1 cellular context compared by ENCODE assay signal in the genomic region with DNA sequence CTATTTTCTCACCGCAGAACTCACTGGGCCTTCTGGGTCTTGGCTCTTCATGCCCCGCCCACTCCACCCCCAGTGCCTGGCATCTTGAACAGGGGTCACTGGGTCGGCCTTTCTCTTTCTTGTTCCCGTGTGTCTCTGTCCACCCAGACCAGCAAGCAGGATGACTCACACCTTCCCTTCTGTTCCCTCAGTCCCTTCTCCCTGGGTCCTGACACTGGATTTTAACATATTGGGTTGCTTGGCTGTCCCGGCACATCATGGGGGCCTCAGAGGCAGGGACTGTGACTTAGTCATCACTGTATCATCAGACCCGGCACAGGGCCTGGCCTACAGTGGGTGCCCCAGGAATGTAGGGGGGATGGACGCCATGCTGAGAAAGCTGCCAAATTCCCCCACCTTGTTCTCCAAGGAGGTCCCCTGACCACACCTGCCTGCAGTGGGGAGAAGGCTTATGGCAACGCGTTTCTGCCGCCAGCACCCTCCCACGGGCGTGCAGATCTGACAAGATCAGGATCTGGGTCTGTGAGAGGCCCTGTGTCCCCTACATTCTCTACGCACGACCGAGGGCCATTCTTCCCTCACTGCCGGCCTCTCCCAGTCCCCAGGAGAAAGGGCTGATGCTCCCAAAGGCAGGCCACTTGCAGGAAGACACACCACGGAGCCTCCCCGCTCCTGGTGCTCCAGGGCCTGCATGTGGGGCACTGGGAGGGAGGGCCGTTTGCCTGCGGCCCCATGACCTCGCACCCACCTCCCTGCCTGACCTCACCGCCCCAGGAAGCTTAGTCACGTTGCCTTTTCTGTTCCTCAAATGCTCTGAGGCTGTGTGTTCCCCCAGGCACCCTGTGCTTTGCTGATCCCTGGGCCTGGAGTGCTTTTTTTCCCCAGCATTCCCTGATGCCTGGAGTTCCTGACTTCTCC.
TF ChIP-seq lines count a peak whose summit lies in the region.

No MANE protein-coding gene starts in this region.

TF ChIP-seq in SK-N-SH, 30 proteins besides CTCF, POLR2A, EP300 and RAD21 (continued from another document):
- TF ChIP-seq, protein P1, sequence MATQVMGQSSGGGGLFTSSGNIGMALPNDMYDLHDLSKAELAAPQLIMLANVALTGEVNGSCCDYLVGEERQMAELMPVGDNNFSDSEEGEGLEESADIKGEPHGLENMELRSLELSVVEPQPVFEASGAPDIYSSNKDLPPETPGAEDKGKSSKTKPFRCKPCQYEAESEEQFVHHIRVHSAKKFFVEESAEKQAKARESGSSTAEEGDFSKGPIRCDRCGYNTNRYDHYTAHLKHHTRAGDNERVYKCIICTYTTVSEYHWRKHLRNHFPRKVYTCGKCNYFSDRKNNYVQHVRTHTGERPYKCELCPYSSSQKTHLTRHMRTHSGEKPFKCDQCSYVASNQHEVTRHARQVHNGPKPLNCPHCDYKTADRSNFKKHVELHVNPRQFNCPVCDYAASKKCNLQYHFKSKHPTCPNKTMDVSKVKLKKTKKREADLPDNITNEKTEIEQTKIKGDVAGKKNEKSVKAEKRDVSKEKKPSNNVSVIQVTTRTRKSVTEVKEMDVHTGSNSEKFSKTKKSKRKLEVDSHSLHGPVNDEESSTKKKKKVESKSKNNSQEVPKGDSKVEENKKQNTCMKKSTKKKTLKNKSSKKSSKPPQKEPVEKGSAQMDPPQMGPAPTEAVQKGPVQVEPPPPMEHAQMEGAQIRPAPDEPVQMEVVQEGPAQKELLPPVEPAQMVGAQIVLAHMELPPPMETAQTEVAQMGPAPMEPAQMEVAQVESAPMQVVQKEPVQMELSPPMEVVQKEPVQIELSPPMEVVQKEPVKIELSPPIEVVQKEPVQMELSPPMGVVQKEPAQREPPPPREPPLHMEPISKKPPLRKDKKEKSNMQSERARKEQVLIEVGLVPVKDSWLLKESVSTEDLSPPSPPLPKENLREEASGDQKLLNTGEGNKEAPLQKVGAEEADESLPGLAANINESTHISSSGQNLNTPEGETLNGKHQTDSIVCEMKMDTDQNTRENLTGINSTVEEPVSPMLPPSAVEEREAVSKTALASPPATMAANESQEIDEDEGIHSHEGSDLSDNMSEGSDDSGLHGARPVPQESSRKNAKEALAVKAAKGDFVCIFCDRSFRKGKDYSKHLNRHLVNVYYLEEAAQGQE (IDR thresholded peaks at IDR 0.05; ENCODE audit: low read depth, low read length) = peak; percentile 48; the same call in 1 of the 2 replicates
- no peak for TF ChIP-seq NRF1 (IDR thresholded peaks at IDR 0.05; ENCODE audit: low read depth, low read length)
- TF ChIP-seq POLR2AphosphoS5 (IDR thresholded peaks at IDR 0.05; ENCODE audit: low read depth, low read length) = no peak
- TF ChIP-seq FOXM1 (IDR thresholded peaks at IDR 0.05; ENCODE audit: low read depth) = no peak
- TF ChIP-seq TCF12 (IDR thresholded peaks at IDR 0.05) = peak; percentile 74
- no peak for TF ChIP-seq EZH2phosphoT487 (IDR thresholded peaks at IDR 0.05; ENCODE audit: borderline replicate concordance, low read depth)
- peak; percentile 59; the same call in 1 of the 2 replicates for TF ChIP-seq RXRA (IDR thresholded peaks at IDR 0.05; ENCODE audit: borderline replicate concordance, low read depth)
- no peak for TF ChIP-seq ELF1 (IDR thresholded peaks at IDR 0.05)
- TF ChIP-seq FOXJ3 (CRISPR knock-in tag; IDR thresholded peaks at IDR 0.05) = no peak
- TF ChIP-seq FOSL2 (IDR thresholded peaks at IDR 0.05; ENCODE audit: borderline replicate concordance, low read depth) = peak; percentile 81
- TF ChIP-seq IRF3 (IDR thresholded peaks at IDR 0.05; ENCODE audit: low read depth, low read length) = no peak
- no peak for TF ChIP-seq SMC3 (IDR thresholded peaks at IDR 0.05; ENCODE audit: low read depth, low read length)
